10 cellular contexts compared by ENCODE assay signal in the genomic region with DNA sequence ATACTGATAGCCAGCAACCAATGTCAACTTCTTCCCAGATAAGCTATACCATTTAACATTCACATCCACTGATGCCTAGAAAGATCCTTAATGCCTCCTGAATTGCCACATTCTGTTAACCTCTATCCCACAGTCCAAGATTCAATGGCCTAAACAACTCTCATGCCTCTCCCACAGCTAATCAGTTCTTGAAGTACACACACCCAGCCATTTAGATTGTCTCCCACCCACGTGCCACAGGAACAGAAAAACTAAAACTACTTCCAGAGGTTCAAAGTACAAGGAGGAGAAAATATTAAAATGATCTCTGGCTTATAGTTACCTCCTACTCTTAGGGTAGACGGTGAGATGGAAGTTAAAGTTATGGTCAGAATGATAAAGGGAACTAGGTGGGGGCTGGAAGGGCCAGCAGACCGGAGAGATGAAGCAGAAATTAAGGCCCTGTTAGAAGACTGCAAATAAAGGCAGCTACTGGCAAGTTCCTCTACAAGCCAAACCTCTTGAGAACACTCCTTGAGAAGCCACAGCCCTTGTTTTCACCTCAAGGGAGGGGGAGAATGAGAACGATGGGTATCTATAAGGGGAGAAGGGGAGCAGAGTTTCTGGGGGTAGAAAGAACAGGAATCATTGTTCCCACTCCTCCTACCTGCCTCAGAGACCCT. TPM values are rescaled to one million over a fixed set of nuclear protein-coding genes. Genes with fewer than 3 reads are reported as not detected.
DNase-seq lines count a peak whose midpoint lies in the region; ATAC-seq, FAIRE-seq and TF ChIP-seq lines count a peak whose summit lies in the region.
"Had no signal": no experiment of that assay in that cellular context is flagged by ENCODE, and none has a peak within 500 bp of the region (broad histone marks: within the 10 kb centered on the region; RNA-seq: fewer than 3 reads in every experiment).

No MANE protein-coding gene starts in this region.

- H3K9ac ChIP-seq in Karpas-422 (ENCODE audit: low read length): peak overlapping the region; percentile 34; the same call in 1 of the 2 replicates
- H3K9ac ChIP-seq in GM12878 (ENCODE audit: control insufficient read depth, insufficient read depth, low read length): peak overlapping the region; percentile 10; the same call in 1 of the 2 replicates
- H3K9ac ChIP-seq in MM.1S (ENCODE audit: low read length): no peak overlapping the region

- no peak overlapping the region for H3K4me3 ChIP-seq in CD4-positive, CD25-positive, alpha-beta regulatory T cell (ENCODE audit: low read depth, low read length)
- no peak overlapping the region for H3K4me3 ChIP-seq in Karpas-422 (ENCODE audit: low read length)
- no peak overlapping the region; the same call in 1 of the 2 replicates for H3K4me3 ChIP-seq in GM12878
- H3K4me3 ChIP-seq in naive thymus-derived CD4-positive, alpha-beta T cell (ENCODE audit: low read length): no peak overlapping the region
- H3K4me3 ChIP-seq in MM.1S (ENCODE audit: low read length): no peak overlapping the region

- H4K20me1 ChIP-seq in Karpas-422 (ENCODE audit: insufficient read depth, low read depth, low read length): peaks cover 6% of the 10 kb centered on the region; the same call in 1 of the 2 replicates
- no peaks in the 10 kb centered on the region; the same call in 1 of the 2 replicates for H4K20me1 ChIP-seq in GM12878 (ENCODE audit: control insufficient read depth, insufficient read depth)
- H4K20me1 ChIP-seq in MM.1S (ENCODE audit: insufficient read depth, low read length): no peaks in the 10 kb centered on the region

- no peak for TF ChIP-seq CTCF in GM12878 (IDR thresholded peaks at IDR 0.05 in 2 of 3, conservative IDR thresholded peaks at IDR 0.05 in 1 of 3; ENCODE audit: control insufficient read depth in 2 of 3, extremely low read depth in 1 of 3, insufficient read depth in 1 of 3, low read depth in 3 of 3, low read length in 3 of 3)
- no peak for TF ChIP-seq CTCF in MM.1S (IDR thresholded peaks at IDR 0.05; ENCODE audit: low read length)

- CTCF ChIA-PET in GM12878 (lab: Yijun Ruan, JAX): interaction anchor here (0.7 to 1.4 kb wide), 3 partner anchors 16 to 78 kb away, joined by 3 to 7 read pairs (median 5); no protein-coding TSS in a partner anchor
- CTCF ChIA-PET in naive thymus-derived CD4-positive, alpha-beta T cell (lab: Charles Lee): no interaction called here

- no peak for ATAC-seq in CD4-positive, CD25-positive, alpha-beta regulatory T cell (ENCODE audit: low read depth in 2 of 2)
- ATAC-seq in GM12878: peak; percentile 35
- no peak for ATAC-seq in naive thymus-derived CD4-positive, alpha-beta T cell
- ATAC-seq in activated CD4-positive, CD25-positive, alpha-beta regulatory T cell treated with anti-CD3 and anti-CD28 coated beads, Interleukin-2, amount 50 U/mL, for 24 hours: no peak
- ATAC-seq in HG02885 (IDR thresholded peaks at IDR 0.05; ENCODE audit: poor library complexity, unreplicated experiment): no peak
- ATAC-seq: HCT116 had no signal

- H3K79me2 ChIP-seq in Karpas-422 (ENCODE audit: low read length): peaks cover 97% of the 10 kb centered on the region
- H3K79me2 ChIP-seq in GM12878 (ENCODE audit: control insufficient read depth, insufficient read depth, low read length): peaks cover 70% of the 10 kb centered on the region
- H3K79me2 ChIP-seq in MM.1S (ENCODE audit: low read length): peaks cover 86% of the 10 kb centered on the region

- intact Hi-C loops in GM12878 (cut with micrococcal nuclease; ENCODE audit: unreplicated experiment): loop anchor here (5.0 kb wide), 2 partner anchors 62 to 387 kb away; no protein-coding TSS in a partner anchor
- intact Hi-C loops in naive thymus-derived CD4-positive, alpha-beta T cell (cut with micrococcal nuclease): loop anchor here (10.0 kb wide), 1 partner anchor 1925 kb away; a partner anchor contains a TSS

- H3K9me2 ChIP-seq in Karpas-422 (replicated peaks; ENCODE audit: insufficient read depth, low read length): no peaks in the 10 kb centered on the region
- H3K9me2 ChIP-seq in MM.1S (replicated peaks; ENCODE audit: insufficient read depth, low read length): no peaks in the 10 kb centered on the region

- peak overlapping the region; percentile 2 to 22 (median 11) for H3K4me3 Mint-ChIP-seq in CD4-positive, CD25-positive, alpha-beta regulatory T cell
- peak overlapping the region; percentile 16 to 63 (median 52) for H3K4me3 Mint-ChIP-seq in naive thymus-derived CD4-positive, alpha-beta T cell

- peak overlapping the region; percentile 11 to 76 (median 48) for H3K27ac Mint-ChIP-seq in CD4-positive, CD25-positive, alpha-beta regulatory T cell
- peak overlapping the region; percentile 25 to 78 (median 56) for H3K27ac Mint-ChIP-seq in naive thymus-derived CD4-positive, alpha-beta T cell

- in situ Hi-C loops in GM12878 (cut with MboI): no loop called here

- H3K4me1 ChIP-seq in CD4-positive, CD25-positive, alpha-beta regulatory T cell (ENCODE audit: control insufficient read depth, insufficient read depth, low read length, poor library complexity, severe bottlenecking): peaks cover 19% of the 10 kb centered on the region
- peaks cover 37% of the 10 kb centered on the region for H3K4me1 ChIP-seq in Karpas-422 (ENCODE audit: low read length)
- H3K4me1 ChIP-seq in GM12878 (ENCODE audit: control insufficient read depth, insufficient read depth, low read length): no peaks in the 10 kb centered on the region; the same call in 1 of the 2 replicates
- peaks cover 6 to 18% of the 10 kb centered on the region in 2 donors for H3K4me1 ChIP-seq in naive thymus-derived CD4-positive, alpha-beta T cell (ENCODE audit: control insufficient read depth in 2 of 2, insufficient read depth in 2 of 2, low read length in 2 of 2)
- peaks cover 5% of the 10 kb centered on the region; the same call in 1 of the 2 replicates for H3K4me1 ChIP-seq in MM.1S (ENCODE audit: low read length)

- SMC1A ChIA-PET in GM12878 (lab: Charles Lee; ENCODE audit: uncharacterized antibody, unreplicated experiment): interaction anchor here (0.9 to 1.7 kb wide), 6 partner anchors 12 to 442 kb away, joined by 3 to 5 read pairs (median 4); no protein-coding TSS in a partner anchor

- H3K27me3 Mint-ChIP-seq in CD4-positive, CD25-positive, alpha-beta regulatory T cell: no peaks in the 10 kb centered on the region
- H3K27me3 Mint-ChIP-seq in naive thymus-derived CD4-positive, alpha-beta T cell: no peaks in the 10 kb centered on the region

- H3K9me3 Mint-ChIP-seq in CD4-positive, CD25-positive, alpha-beta regulatory T cell: no peaks in the 10 kb centered on the region
- H3K9me3 Mint-ChIP-seq in naive thymus-derived CD4-positive, alpha-beta T cell: no peaks in the 10 kb centered on the region

- 0 out of 2 replicates have a peak, but pooled peaks cover 2% of the 10 kb centered on the region for H3F3A ChIP-seq in MM.1S (ENCODE audit: insufficient read depth, low read length)

- RAD21 ChIA-PET in GM12878 (lab: Charles Lee; ENCODE audit: unreplicated experiment): interaction anchor here (1.1 to 1.6 kb wide), 2 partner anchors 36 to 64 kb away, joined by 3 read pairs; no protein-coding TSS in a partner anchor

- no peak for FAIRE-seq in GM12878 (lab: Jason Lieb, UNC)

- H3K4me2 ChIP-seq in Karpas-422 (ENCODE audit: low read depth, low read length, poor library complexity, severe bottlenecking): peak overlapping the region; percentile 41
- H3K4me2 ChIP-seq in GM12878 (ENCODE audit: control insufficient read depth, insufficient read depth): peak overlapping the region; percentile 46
- no peak overlapping the region for H3K4me2 ChIP-seq in MM.1S (ENCODE audit: low read depth, low read length)

- WGBS in GM12878 (ENCODE audit: insufficient coverage, insufficient replicate concordance, low lambda C conversion rate, missing lambda C conversion rate): 7% methylated on average over 4 of the region's 4 CpGs

- H3K36me3 Mint-ChIP-seq in CD4-positive, CD25-positive, alpha-beta regulatory T cell: peaks cover 27% of the 10 kb centered on the region
- H3K36me3 Mint-ChIP-seq in naive thymus-derived CD4-positive, alpha-beta T cell: peaks cover 0 to 38% (median 16%) of the 10 kb centered on the region in 5 donors

- DNase-seq in CD4-positive, CD25-positive, alpha-beta regulatory T cell: peak in 1 of 3 donors; percentile 5
- DNase-seq in Karpas-422 (no peak), GM12878 (ENCODE audit: low read depth, low spot score) (no peak), RKO (ENCODE audit: low spot score) (no peak), MM.1S (no peak)
- no peak for DNase-seq in naive thymus-derived CD4-positive, alpha-beta T cell
- DNase-seq: activated CD4-positive, alpha-beta T cell treated with anti-CD3 and anti-CD28 coated beads for 4 hours had no signal

- no peak for TF ChIP-seq RAD21 in GM12878 (IDR thresholded peaks at IDR 0.05; ENCODE audit: insufficient read depth, low read depth, low read length)

- TF ChIP-seq EP300 in GM12878 (IDR thresholded peaks at IDR 0.05; ENCODE audit: borderline replicate concordance in 1 of 2, control insufficient read depth in 1 of 2, low read depth in 2 of 2, low read length in 2 of 2): no peak

- peaks cover 7% of the 10 kb centered on the region for H3K36me3 ChIP-seq in CD4-positive, CD25-positive, alpha-beta regulatory T cell (ENCODE audit: control insufficient read depth, insufficient read depth, low read length)
- H3K36me3 ChIP-seq in Karpas-422 (ENCODE audit: insufficient read depth, low read length): peaks cover 23% of the 10 kb centered on the region; the same call in 1 of the 2 replicates
- 0 out of 4 replicates have a peak, but pooled peaks cover 0 to 5% of the 10 kb centered on the region in 2 experiments for H3K36me3 ChIP-seq in GM12878 (ENCODE audit: control insufficient read depth in 2 of 2, insufficient read depth in 2 of 2, low read length in 1 of 2)
- no peaks in the 10 kb centered on the region for H3K36me3 ChIP-seq in naive thymus-derived CD4-positive, alpha-beta T cell (ENCODE audit: control insufficient read depth in 2 of 3, insufficient read depth in 3 of 3, low read length in 3 of 3)
- no peaks in the 10 kb centered on the region for H3K36me3 ChIP-seq in MM.1S (replicated peaks; ENCODE audit: insufficient read depth, low read length)

- no peak for TF ChIP-seq POLR2A in GM12878 (IDR thresholded peaks at IDR 0.05; ENCODE audit: low read depth, low read length)

- peaks cover 24 to 77% (median 43%) of the 10 kb centered on the region in 4 donors for H3K4me1 Mint-ChIP-seq in CD4-positive, CD25-positive, alpha-beta regulatory T cell
- peaks cover 23 to 80% (median 71%) of the 10 kb centered on the region in 7 donors for H3K4me1 Mint-ChIP-seq in naive thymus-derived CD4-positive, alpha-beta T cell

- H2AFZ ChIP-seq in Karpas-422 (ENCODE audit: low read length): no peak overlapping the region
- H2AFZ ChIP-seq in GM12878 (ENCODE audit: control insufficient read depth, low read depth, low read length): no peak overlapping the region
- H2AFZ ChIP-seq in MM.1S (ENCODE audit: low read length): no peak overlapping the region

- POLR2A ChIA-PET in GM12878 (lab: Charles Lee): interaction anchor here (1.0 kb wide), 2 partner anchors 8 to 10 kb away, joined by 3 read pairs; no protein-coding TSS in a partner anchor
- POLR2A ChIA-PET in naive thymus-derived CD4-positive, alpha-beta T cell (lab: Charles Lee): no interaction called here

- no peak overlapping the region for H3K27ac ChIP-seq in CD4-positive, CD25-positive, alpha-beta regulatory T cell (ENCODE audit: insufficient read depth, low read length, poor library complexity, severe bottlenecking)
- no peak overlapping the region for H3K27ac ChIP-seq in Karpas-422 (ENCODE audit: low read length)
- no peak overlapping the region for H3K27ac ChIP-seq in GM12878 (ENCODE audit: control insufficient read depth, insufficient read depth)
- peak overlapping the region; percentile 55 for H3K27ac ChIP-seq in naive thymus-derived CD4-positive, alpha-beta T cell (ENCODE audit: low read depth, low read length)
- H3K27ac ChIP-seq in MM.1S (ENCODE audit: low read length): no peak overlapping the region

- no peaks in the 10 kb centered on the region for H3K9me3 ChIP-seq in CD4-positive, CD25-positive, alpha-beta regulatory T cell (ENCODE audit: control insufficient read depth in 2 of 2, low read length in 2 of 2)
- no peaks in the 10 kb centered on the region for H3K9me3 ChIP-seq in Karpas-422 (ENCODE audit: low read length)
- H3K9me3 ChIP-seq in GM12878 (replicated peaks; ENCODE audit: control insufficient read depth, insufficient read depth, low read length): no peaks in the 10 kb centered on the region
- no peaks in the 10 kb centered on the region for H3K9me3 ChIP-seq in naive thymus-derived CD4-positive, alpha-beta T cell (ENCODE audit: control insufficient read depth in 2 of 3, low read length in 3 of 3)
- H3K9me3 ChIP-seq in MM.1S (replicated peaks; ENCODE audit: insufficient read depth, low read length): no peaks in the 10 kb centered on the region

- no peaks in the 10 kb centered on the region for H3K27me3 ChIP-seq in CD4-positive, CD25-positive, alpha-beta regulatory T cell (ENCODE audit: control insufficient read depth, insufficient read depth, low read length)
- H3K27me3 ChIP-seq in Karpas-422 (ENCODE audit: low read length): no peaks in the 10 kb centered on the region
- no peaks in the 10 kb centered on the region for H3K27me3 ChIP-seq in GM12878 (replicated peaks in 1 of 2; ENCODE audit: control insufficient read depth in 2 of 2, insufficient read depth in 2 of 2, low read length in 1 of 2)
- H3K27me3 ChIP-seq in naive thymus-derived CD4-positive, alpha-beta T cell (ENCODE audit: control insufficient read depth in 2 of 2, insufficient read depth in 2 of 2, low read length in 2 of 2): no peaks in the 10 kb centered on the region
- no peaks in the 10 kb centered on the region for H3K27me3 ChIP-seq in MM.1S (replicated peaks; ENCODE audit: insufficient read depth, low read length)

- no TSS peak for BruUV-seq in GM12878 (replicated peaks; lab: Mats Ljungman, UMichigan)

RNA-seq across cellular contexts. Expression of a gene that starts 5.3 kb away (rescaled TPM):
- 44.2 TPM for total RNA-seq in CD4-positive, CD25-positive, alpha-beta regulatory T cell
- polyA plus RNA-seq in CD4-positive, CD25-positive, alpha-beta regulatory T cell: 1 to 10 TPM; 3.1 to 9.4 (median 5.8) TPM
- total RNA-seq in Karpas-422 (2014; rRNA removed; shearing (Covaris generic); ENCODE audit: low replicate concordance): 37.9 and 77.9 TPM in 2 replicates
- 223 and 232 TPM in 2 replicates for total RNA-seq in GM12878 (2013; cell fraction: nucleolus; rRNA removed)
- total RNA-seq in GM12878 (2014; rRNA removed) (30.7 and 31.7 TPM in 2 replicates), GM12878 (2014; rRNA removed; fragmentation: Illumina TruSeq; extraction: Trizol) (26.1 and 29.8 TPM in 2 replicates), GM12878 (2021) (43.9 and 46.6 TPM in 2 replicates)
- 16.1 TPM for polyA plus RNA-seq in GM12878 (2011; ENCODE audit: low read depth)
- polyA plus RNA-seq in GM12878 (2011; rRNA removed) (71.7 and 99.4 TPM in 2 replicates), GM12878 (2014; fragmentation: Illumina TruSeq; extraction: Trizol) (47.4 and 48.4 TPM in 2 replicates), GM12878 (2014; fragmentation: Nextera tagmentation; extraction: Ambion mirVana) (10 to 100 TPM in 1 of 2 experiments, 1 to 10 TPM in 1; 8.8 to 17.0 TPM), GM12878 (2014; rRNA removed) (33.5 and 34.8 TPM in 2 replicates), GM12878 (2016; fragmentation: Nextera tagmentation; extraction: Ambion mirVana) (10 to 100 TPM; 22.5 to 27.1 TPM)
- polyA plus RNA-seq in GM12878 (2011; cell fraction: cytosol; rRNA removed): 74.3 and 85.2 TPM in 2 replicates
- polyA plus RNA-seq in GM12878 (2011; cell fraction: nucleus; rRNA removed): 144 and 145 TPM in 2 replicates
- polyA plus RNA-seq in GM12878 (2012): 16.5 and 19.0 TPM in 2 replicates
- 85.5 and 108 TPM in 2 replicates for polyA minus RNA-seq in GM12878 (2011; rRNA and poly(A)+ RNA removed)
- polyA minus RNA-seq in GM12878 (2011; cell fraction: cytosol; rRNA and poly(A)+ RNA removed): 34.5 and 47.8 TPM in 2 replicates
- polyA minus RNA-seq in GM12878 (2011; cell fraction: nucleus; rRNA and poly(A)+ RNA removed): 90.3 and 167 TPM in 2 replicates
- total RNA-seq in naive thymus-derived CD4-positive, alpha-beta T cell: 10 to 100 TPM; 37.9 to 49.5 (median 44.3) TPM
- 10 to 100 TPM in 1 of 2 donors, 1 to 10 TPM in 1; 6.9 to 14.5 TPM for polyA plus RNA-seq in naive thymus-derived CD4-positive, alpha-beta T cell
